Comparison of ENCODE assay signal across 1 cellular context in the genomic region with DNA sequence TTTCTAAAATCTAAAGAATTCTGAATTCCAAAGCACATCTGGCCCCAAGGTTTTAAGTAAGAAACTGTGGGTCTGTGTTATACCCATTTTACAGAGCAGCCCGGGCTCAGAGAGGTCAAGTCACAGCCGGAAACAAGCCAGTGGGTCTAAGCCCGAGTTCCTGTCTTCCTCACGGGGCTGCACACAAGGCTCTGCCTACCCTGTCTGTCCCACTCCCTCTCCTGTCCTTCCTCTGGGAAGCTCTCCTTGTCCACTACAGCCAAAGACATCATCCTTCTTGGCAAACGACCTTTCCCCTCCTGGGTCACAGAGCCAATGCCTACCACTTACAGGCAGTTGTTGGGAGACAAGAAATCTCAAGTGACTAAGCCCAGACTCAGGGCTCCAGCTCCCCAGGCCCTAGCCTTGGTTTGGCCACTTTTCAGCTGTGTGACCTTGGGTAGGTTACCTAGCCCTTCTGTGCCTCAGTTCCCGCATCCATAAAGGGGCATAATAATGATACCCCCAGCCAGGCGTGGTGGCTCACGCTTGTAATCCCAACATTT.
TF ChIP-seq lines count a peak whose summit lies in the region.

No MANE protein-coding gene starts in this region.

TF ChIP-seq in A549, 52 proteins besides CTCF, POLR2A, EP300 and RAD21 (continued from another document):
- TF ChIP-seq ESRRA (IDR thresholded peaks at IDR 0.05; ENCODE audit: borderline replicate concordance, low read length) (no peak), GATA3 (IDR thresholded peaks at IDR 0.05; ENCODE audit: borderline replicate concordance) (no peak), NPAS2 (CRISPR knock-in tag; IDR thresholded peaks at IDR 0.05; ENCODE audit: borderline replicate concordance) (no peak), TFCP2L1 (CRISPR knock-in tag; IDR thresholded peaks at IDR 0.05) (no peak), HEYL (CRISPR knock-in tag; IDR thresholded peaks at IDR 0.05) (no peak), RNF2 (IDR thresholded peaks at IDR 0.05; ENCODE audit: borderline replicate concordance, low read depth) (no peak), MAZ (IDR thresholded peaks at IDR 0.05; ENCODE audit: borderline replicate concordance, low read depth, low read length) (no peak), ZSCAN20 (CRISPR knock-in tag; IDR thresholded peaks at IDR 0.05) (no peak; the same call in 1 of the 2 replicates), ZFP36 (IDR thresholded peaks at IDR 0.05; ENCODE audit: borderline replicate concordance, partially characterized antibody) (peak; percentile 32)
